In the genomic region with DNA sequence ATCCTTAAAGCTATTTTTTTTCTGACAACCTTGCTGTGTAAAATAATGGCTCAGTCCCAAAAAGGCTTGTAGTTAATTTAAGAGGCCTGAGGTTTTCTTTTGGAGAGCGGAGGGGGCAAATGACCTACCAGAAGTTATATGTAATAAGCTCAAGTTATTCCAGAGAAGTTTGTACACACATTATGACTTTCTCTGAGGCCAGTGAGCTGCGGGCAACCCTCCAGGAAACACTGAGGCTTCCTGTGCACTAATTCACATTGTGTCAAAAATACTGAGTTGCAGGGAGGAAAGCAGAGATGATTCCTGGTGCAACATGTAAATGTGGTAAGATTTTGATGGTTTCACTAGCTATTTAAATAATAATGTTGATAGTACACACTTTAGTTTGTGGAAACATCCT, we compare ENCODE assay signal across 19 cellular contexts.
A peak's percentile ranks its signal among the peaks of the same experiment; 100 is the strongest.
DNase-seq lines count a peak whose midpoint lies in the region; ATAC-seq and TF ChIP-seq lines count a peak whose summit lies in the region.
"Had no signal": no experiment of that assay in that cellular context is flagged by ENCODE, and none has a peak within 500 bp of the region (broad histone marks: within the 10 kb centered on the region; RNA-seq: fewer than 3 reads in every experiment).

No MANE protein-coding gene starts in this region.

- TF ChIP-seq CTCF in fibroblast of lung (conservative IDR thresholded peaks at IDR 0.05 in 1 of 2, IDR thresholded peaks at IDR 0.05 in 1 of 2; ENCODE audit: low read depth in 1 of 2, low read length in 2 of 2) (no peak), nephron (IDR thresholded peaks at IDR 0.05; ENCODE audit: unreplicated experiment in 3 of 3) (no peak)

- POLR2A ChIA-PET in CD4-positive, alpha-beta memory T cell (lab: Charles Lee; ENCODE audit: partially characterized antibody): interaction anchor here (1.0 to 1.4 kb wide), 2 partner anchors 29 to 50 kb away, joined by 3 read pairs; no protein-coding TSS in a partner anchor

- H2AFZ ChIP-seq in fibroblast of lung (ENCODE audit: low read length): no peak overlapping the region

- H3K9me3 Mint-ChIP-seq in CD4-positive, alpha-beta memory T cell: no peaks in the 10 kb centered on the region
- H3K9me3 Mint-ChIP-seq in nephron: no peaks in the 10 kb centered on the region
- H3K9me3 Mint-ChIP-seq: neural crest cell had no signal

- H3K79me2 ChIP-seq in fibroblast of lung (ENCODE audit: control insufficient read depth, insufficient read depth, low read length): no peaks in the 10 kb centered on the region

- intact Hi-C loops in CD4-positive, alpha-beta memory T cell (cut with micrococcal nuclease): no loop called here

- DNase-seq in CD4-positive, alpha-beta memory T cell: no peak
- DNase-seq in fibroblast of lung (ENCODE audit: low read depth in 2 of 2): peak; percentile 51 to 68
- no peak for DNase-seq in 8988T
- no peak for DNase-seq in OCI-M1 (lab: John Stamatoyannopoulos, UW)
- DNase-seq in stimulated activated CD4-positive, alpha-beta T cell treated with anti-CD3 and anti-CD28 coated beads, Interleukin-12 subunit alpha, Interleukin-12 subunit beta, amount 100 ng/mL, for 4 hours: no peak
- no peak for DNase-seq in stimulated activated naive CD8-positive, alpha-beta T cell treated with anti-CD3 and anti-CD28 coated beads, Interleukin-15, Interleukin-2, amounts not matched to agents 100 U/mL and 50 U/mL, for 24 hours
- DNase-seq: activated CD4-positive, alpha-beta T cell treated with anti-CD3 and anti-CD28 coated beads for 36 hours; activated CD8-positive, alpha-beta memory T cell treated with anti-CD3 and anti-CD28 coated beads, Interleukin-2, amount 50 U/mL, for 48 hours; activated naive CD4-positive, alpha-beta T cell; NCI-H1436 treated with DMSO at 0.1 percent for 48 hours; NCI-H446 treated with DMSO at 0.1 percent for 48 hours; SJCRH30; stimulated activated CD4-positive, alpha-beta T cell treated with anti-CD3 and anti-CD28 coated beads, Interleukin-2, amount 100 ng/mL, for 24 hours had no signal

- no peaks in the 10 kb centered on the region for H3K36me3 ChIP-seq in CD4-positive, alpha-beta memory T cell (ENCODE audit: insufficient read depth, low read length)
- H3K36me3 ChIP-seq in fibroblast of lung (ENCODE audit: control insufficient read depth, insufficient read depth, low read length): no peaks in the 10 kb centered on the region
- H3K36me3 ChIP-seq: cardiac muscle cell, right lobe of liver, SJCRH30 had no signal

- peaks cover 21% of the 10 kb centered on the region for H3K4me1 ChIP-seq in CD4-positive, alpha-beta memory T cell (ENCODE audit: insufficient read depth, low read length)
- no peaks in the 10 kb centered on the region for H3K4me1 ChIP-seq in fibroblast of lung (ENCODE audit: control insufficient read depth, extremely low read depth, insufficient read depth, low read length)
- H3K4me1 ChIP-seq: right lobe of liver, SJCRH30 had no signal

- H3K36me3 Mint-ChIP-seq in CD4-positive, alpha-beta memory T cell: no peaks in the 10 kb centered on the region
- H3K36me3 Mint-ChIP-seq in nephron (ENCODE audit: low read depth): peaks cover 7% of the 10 kb centered on the region

- ATAC-seq in SK-N-SH treated with all-trans-retinoic acid at 6 μM for 48 hours: peak; percentile 60
- no peak for ATAC-seq in stimulated activated naive CD8-positive, alpha-beta T cell treated with anti-CD3 and anti-CD28 coated beads, Interleukin-15, Interleukin-2, amounts not matched to agents 100 U/mL and 50 U/mL, for 24 hours
- ATAC-seq: activated CD4-positive, alpha-beta T cell treated with anti-CD3 and anti-CD28 coated beads for 36 hours had no signal

- no peak overlapping the region for H3K4me3 ChIP-seq in CD4-positive, alpha-beta memory T cell (ENCODE audit: low read length in 2 of 2)
- no peak overlapping the region for H3K4me3 ChIP-seq in fibroblast of lung (replicated peaks in 1 of 4; ENCODE audit: control extremely low read depth in 1 of 4, insufficient read depth in 1 of 4, low read depth in 3 of 4, low read length in 4 of 4)
- H3K4me3 ChIP-seq: cardiac muscle cell, right lobe of liver, SJCRH30, testis had no signal

- H3K9ac ChIP-seq in fibroblast of lung (ENCODE audit: insufficient read depth, low read length): no peak overlapping the region

- H3K27me3 ChIP-seq in CD4-positive, alpha-beta memory T cell (ENCODE audit: insufficient read depth, low read length): no peaks in the 10 kb centered on the region
- H3K27me3 ChIP-seq in fibroblast of lung (ENCODE audit: control insufficient read depth, insufficient read depth, low read length): no peaks in the 10 kb centered on the region
- H3K27me3 ChIP-seq: right lobe of liver, SJCRH30, testis had no signal

- H3K4me1 Mint-ChIP-seq in CD4-positive, alpha-beta memory T cell: peaks cover 22 to 36% (median 27%) of the 10 kb centered on the region in 4 donors
- H3K4me1 Mint-ChIP-seq in nephron: peaks cover 55% of the 10 kb centered on the region

- H4K20me1 ChIP-seq in fibroblast of lung (ENCODE audit: control insufficient read depth, extremely low read depth, insufficient read depth, low read length): peaks cover 2% of the 10 kb centered on the region

- peak overlapping the region in 4 of 7 donors; percentile 9 to 61 (median 30) for H3K27ac Mint-ChIP-seq in CD4-positive, alpha-beta memory T cell
- peak overlapping the region in 2 of 3 experiments; percentile 34 to 42 for H3K27ac Mint-ChIP-seq in nephron
- H3K27ac Mint-ChIP-seq: activated CD4-positive, alpha-beta T cell treated with anti-CD3 and anti-CD28 coated beads for 36 hours had no signal

- H3K27me3 Mint-ChIP-seq in CD4-positive, alpha-beta memory T cell: peaks cover 4% of the 10 kb centered on the region in 2 donors
- H3K27me3 Mint-ChIP-seq in nephron (ENCODE audit: low read depth): no peaks in the 10 kb centered on the region

- H3K4me2 ChIP-seq in fibroblast of lung (ENCODE audit: extremely low read depth, insufficient read depth, low read length): no peak overlapping the region

- no peaks in the 10 kb centered on the region for H3K9me3 ChIP-seq in CD4-positive, alpha-beta memory T cell (ENCODE audit: control insufficient read depth in 1 of 2, low read length in 2 of 2)
- H3K9me3 ChIP-seq in fibroblast of lung (ENCODE audit: control insufficient read depth, insufficient read depth, low read depth, low read length): no peaks in the 10 kb centered on the region
- H3K9me3 ChIP-seq: right lobe of liver, SJCRH30, testis had no signal

- peak overlapping the region in 4 of 8 donors; percentile 7 to 53 (median 34) for H3K4me3 Mint-ChIP-seq in CD4-positive, alpha-beta memory T cell
- H3K4me3 Mint-ChIP-seq in nephron: no peak overlapping the region
- H3K4me3 Mint-ChIP-seq: activated CD4-positive, alpha-beta T cell treated with anti-CD3 and anti-CD28 coated beads for 36 hours; neural crest cell had no signal

- no peak overlapping the region for H3K27ac ChIP-seq in CD4-positive, alpha-beta memory T cell (ENCODE audit: low read depth, low read length)
- H3K27ac ChIP-seq in fibroblast of lung (ENCODE audit: insufficient read depth, low read length): no peak overlapping the region
- H3K27ac ChIP-seq: right lobe of liver, SJCRH30, testis had no signal

- CTCF ChIA-PET in CD4-positive, alpha-beta memory T cell (lab: Charles Lee; ENCODE audit: partially characterized antibody): interaction anchor here (0.8 to 2.3 kb wide), 3 partner anchors 9 to 14 kb away, joined by 3 to 11 read pairs (median 3); no protein-coding TSS in a partner anchor

TF ChIP-seq in SK-N-SH treated with all-trans-retinoic acid at 6 μM for 48 hours, 23 proteins besides CTCF, POLR2A, EP300 and RAD21 (continues in another document):
- no peak for TF ChIP-seq ARNTL (CRISPR knock-in tag; IDR thresholded peaks at IDR 0.05; ENCODE audit: borderline replicate concordance, low read depth)
- no peak for TF ChIP-seq ZNF565 (CRISPR knock-in tag; conservative IDR thresholded peaks at IDR 0.05; ENCODE audit: low read depth)
- TF ChIP-seq, protein P1, sequence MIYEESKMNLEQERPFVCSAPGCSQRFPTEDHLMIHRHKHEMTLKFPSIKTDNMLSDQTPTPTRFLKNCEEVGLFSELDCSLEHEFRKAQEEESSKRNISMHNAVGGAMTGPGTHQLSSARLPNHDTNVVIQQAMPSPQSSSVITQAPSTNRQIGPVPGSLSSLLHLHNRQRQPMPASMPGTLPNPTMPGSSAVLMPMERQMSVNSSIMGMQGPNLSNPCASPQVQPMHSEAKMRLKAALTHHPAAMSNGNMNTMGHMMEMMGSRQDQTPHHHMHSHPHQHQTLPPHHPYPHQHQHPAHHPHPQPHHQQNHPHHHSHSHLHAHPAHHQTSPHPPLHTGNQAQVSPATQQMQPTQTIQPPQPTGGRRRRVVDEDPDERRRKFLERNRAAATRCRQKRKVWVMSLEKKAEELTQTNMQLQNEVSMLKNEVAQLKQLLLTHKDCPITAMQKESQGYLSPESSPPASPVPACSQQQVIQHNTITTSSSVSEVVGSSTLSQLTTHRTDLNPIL (CRISPR knock-in tag; IDR thresholded peaks at IDR 0.05; ENCODE audit: low read depth): no peak
- no peak for TF ChIP-seq GLIS3 (CRISPR knock-in tag; IDR thresholded peaks at IDR 0.05)
- TF ChIP-seq, protein P2, sequence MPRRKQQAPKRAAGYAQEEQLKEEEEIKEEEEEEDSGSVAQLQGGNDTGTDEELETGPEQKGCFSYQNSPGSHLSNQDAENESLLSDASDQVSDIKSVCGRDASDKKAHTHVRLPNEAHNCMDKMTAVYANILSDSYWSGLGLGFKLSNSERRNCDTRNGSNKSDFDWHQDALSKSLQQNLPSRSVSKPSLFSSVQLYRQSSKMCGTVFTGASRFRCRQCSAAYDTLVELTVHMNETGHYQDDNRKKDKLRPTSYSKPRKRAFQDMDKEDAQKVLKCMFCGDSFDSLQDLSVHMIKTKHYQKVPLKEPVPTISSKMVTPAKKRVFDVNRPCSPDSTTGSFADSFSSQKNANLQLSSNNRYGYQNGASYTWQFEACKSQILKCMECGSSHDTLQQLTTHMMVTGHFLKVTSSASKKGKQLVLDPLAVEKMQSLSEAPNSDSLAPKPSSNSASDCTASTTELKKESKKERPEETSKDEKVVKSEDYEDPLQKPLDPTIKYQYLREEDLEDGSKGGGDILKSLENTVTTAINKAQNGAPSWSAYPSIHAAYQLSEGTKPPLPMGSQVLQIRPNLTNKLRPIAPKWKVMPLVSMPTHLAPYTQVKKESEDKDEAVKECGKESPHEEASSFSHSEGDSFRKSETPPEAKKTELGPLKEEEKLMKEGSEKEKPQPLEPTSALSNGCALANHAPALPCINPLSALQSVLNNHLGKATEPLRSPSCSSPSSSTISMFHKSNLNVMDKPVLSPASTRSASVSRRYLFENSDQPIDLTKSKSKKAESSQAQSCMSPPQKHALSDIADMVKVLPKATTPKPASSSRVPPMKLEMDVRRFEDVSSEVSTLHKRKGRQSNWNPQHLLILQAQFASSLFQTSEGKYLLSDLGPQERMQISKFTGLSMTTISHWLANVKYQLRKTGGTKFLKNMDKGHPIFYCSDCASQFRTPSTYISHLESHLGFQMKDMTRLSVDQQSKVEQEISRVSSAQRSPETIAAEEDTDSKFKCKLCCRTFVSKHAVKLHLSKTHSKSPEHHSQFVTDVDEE (CRISPR knock-in tag; IDR thresholded peaks at IDR 0.05): no peak
- TF ChIP-seq OSR1 (CRISPR knock-in tag; IDR thresholded peaks at IDR 0.05): no peak
- TF ChIP-seq ZFP30 (CRISPR knock-in tag; IDR thresholded peaks at IDR 0.05): no peak
- TF ChIP-seq RARB (CRISPR knock-in tag; IDR thresholded peaks at IDR 0.05): no peak
- TF ChIP-seq ZNF70 (CRISPR knock-in tag; IDR thresholded peaks at IDR 0.05): no peak
- TF ChIP-seq TOX (CRISPR knock-in tag; IDR thresholded peaks at IDR 0.05; ENCODE audit: borderline replicate concordance): no peak

Comparison
In these comparisons a context has a peak if more than half of its experiments do, and no peak if none do; other contexts are left out.
1. DNase-seq: peak in fibroblast of lung (2 of 2); none in CD4-positive, alpha-beta memory T cell (0 of 5), 8988T (single experiment), OCI-M1 (single experiment), stimulated activated CD4-positive, alpha-beta T cell treated with anti-CD3 and anti-CD28 coated beads, Interleukin-12 subunit alpha, Interleukin-12 subunit beta, amount 100 ng/mL, for 4 hours (single experiment) and stimulated activated naive CD8-positive, alpha-beta T cell treated with anti-CD3 and anti-CD28 coated beads, Interleukin-15, Interleukin-2, amounts not matched to agents 100 U/mL and 50 U/mL, for 24 hours (single experiment).